Comparison of ENCODE assay signal across 17 cellular contexts in the genomic region with DNA sequence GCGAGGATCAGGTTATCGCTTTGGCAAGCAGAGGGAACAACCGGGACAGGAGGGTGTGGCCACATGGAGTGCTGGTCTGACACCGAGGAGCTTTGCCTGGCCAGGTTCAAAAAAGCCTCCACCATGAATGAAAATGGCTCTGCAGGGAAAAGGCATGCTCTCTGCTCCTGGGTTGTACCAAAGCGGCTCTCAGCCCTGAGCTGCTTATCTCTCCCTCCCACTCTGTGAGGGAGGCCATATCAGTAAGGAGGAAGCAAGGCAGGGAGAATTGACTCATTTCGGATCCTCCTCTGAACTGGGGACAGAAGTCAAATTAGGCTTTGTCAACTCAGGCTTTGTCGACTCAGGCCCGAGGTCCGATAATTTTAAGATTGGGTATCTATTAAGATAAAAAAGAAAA.
A peak's percentile ranks its signal among the peaks of the same experiment; 100 is the strongest.
DNase-seq lines count a peak whose midpoint lies in the region; ATAC-seq and TF ChIP-seq lines count a peak whose summit lies in the region.
"Had no signal": no experiment of that assay in that cellular context is flagged by ENCODE, and none has a peak within 500 bp of the region (broad histone marks: within the 10 kb centered on the region; RNA-seq: fewer than 3 reads in every experiment).

No MANE protein-coding gene starts in this region.

- no peak overlapping the region for H3K4me3 Mint-ChIP-seq in stimulated activated naive CD8-positive, alpha-beta T cell treated with anti-CD3 and anti-CD28 coated beads, Interleukin-15, Interleukin-2, amounts not matched to agents 100 ng/mL and 50 ng/mL, for 24 hours
- H3K4me3 Mint-ChIP-seq in activated T-helper 17 cell treated with anti-CD3 and anti-CD28 coated beads, Interleukin-2, amount 50 U/mL, for 72 hours = no peak overlapping the region
- H3K4me3 Mint-ChIP-seq: activated T-cell treated with anti-CD3 and anti-CD28 coated beads, Interleukin-2, amount 50 U/mL, for 4 hours; T-cell had no signal

- H3K4me3 ChIP-seq in fibroblast of pulmonary artery (replicated peaks; ENCODE audit: low read depth, low read length) = no peak overlapping the region
- H3K4me3 ChIP-seq: GM12878, pancreas, Peyer's patch had no signal

- no peaks in the 10 kb centered on the region for H3K27me3 Mint-ChIP-seq in stimulated activated naive CD8-positive, alpha-beta T cell treated with anti-CD3 and anti-CD28 coated beads, Interleukin-15, Interleukin-2, amounts not matched to agents 100 ng/mL and 50 ng/mL, for 24 hours
- H3K27me3 Mint-ChIP-seq in activated T-helper 17 cell treated with anti-CD3 and anti-CD28 coated beads, Interleukin-2, amount 50 U/mL, for 72 hours = peaks cover 4% of the 10 kb centered on the region
- H3K27me3 Mint-ChIP-seq: T-cell had no signal

- DNase-seq in stimulated activated naive CD8-positive, alpha-beta T cell treated with anti-CD3 and anti-CD28 coated beads, Interleukin-15, Interleukin-2, amounts not matched to agents 100 U/mL and 50 U/mL, for 24 hours = no peak
- peak; percentile 72 for DNase-seq in MV-4-11 (lab: John Stamatoyannopoulos, UW)
- peak; percentile 54 for DNase-seq in fibroblast of pulmonary artery (ENCODE audit: low read depth)
- no peak for DNase-seq in T-helper 1 cell
- DNase-seq: activated T-cell treated with anti-CD3 and anti-CD28 coated beads, Interleukin-2, amount 50 U/mL, for 4 hours; DMS79 treated with DMSO at 0.1 percent for 48 hours; islet precursor cell; NCI-H1105 treated with DMSO at 0.1 percent for 48 hours; NCI-H446 treated with DMSO at 0.1 percent for 48 hours; pancreas; Peyer's patch; T-cell had no signal

- no peak for ATAC-seq in stimulated activated naive CD8-positive, alpha-beta T cell treated with anti-CD3 and anti-CD28 coated beads, Interleukin-15, Interleukin-2, amounts not matched to agents 100 U/mL and 50 U/mL, for 24 hours
- ATAC-seq in HG03565 (IDR thresholded peaks at IDR 0.05; ENCODE audit: unreplicated experiment) (no peak), HG03025 (IDR thresholded peaks at IDR 0.05; ENCODE audit: low FRiP score, unreplicated experiment) (no peak)
- ATAC-seq in activated T-helper 17 cell treated with anti-CD3 and anti-CD28 coated beads, Interleukin-2, amount 50 U/mL, for 72 hours (replicated peaks) = no peak
- ATAC-seq: activated T-cell treated with anti-CD3 and anti-CD28 coated beads, Interleukin-2, amount 50 U/mL, for 4 hours had no signal

- peaks cover 11% of the 10 kb centered on the region for H3K36me3 Mint-ChIP-seq in stimulated activated naive CD8-positive, alpha-beta T cell treated with anti-CD3 and anti-CD28 coated beads, Interleukin-15, Interleukin-2, amounts not matched to agents 100 ng/mL and 50 ng/mL, for 24 hours (ENCODE audit: low read depth)
- H3K36me3 Mint-ChIP-seq in activated T-helper 17 cell treated with anti-CD3 and anti-CD28 coated beads, Interleukin-2, amount 50 U/mL, for 72 hours (ENCODE audit: low read depth) = no peaks in the 10 kb centered on the region

- peak overlapping the region; percentile 21 for H3K27ac Mint-ChIP-seq in stimulated activated naive CD8-positive, alpha-beta T cell treated with anti-CD3 and anti-CD28 coated beads, Interleukin-15, Interleukin-2, amounts not matched to agents 100 ng/mL and 50 ng/mL, for 24 hours
- H3K27ac Mint-ChIP-seq in activated T-helper 17 cell treated with anti-CD3 and anti-CD28 coated beads, Interleukin-2, amount 50 U/mL, for 72 hours = no peak overlapping the region

- peaks cover 79% of the 10 kb centered on the region for H3K4me1 Mint-ChIP-seq in stimulated activated naive CD8-positive, alpha-beta T cell treated with anti-CD3 and anti-CD28 coated beads, Interleukin-15, Interleukin-2, amounts not matched to agents 100 ng/mL and 50 ng/mL, for 24 hours (ENCODE audit: low read depth)
- H3K4me1 Mint-ChIP-seq in activated T-helper 17 cell treated with anti-CD3 and anti-CD28 coated beads, Interleukin-2, amount 50 U/mL, for 72 hours = peaks cover 11% of the 10 kb centered on the region

- no peak for TF ChIP-seq CTCF in fibroblast of pulmonary artery (IDR thresholded peaks at IDR 0.05; ENCODE audit: low read length, missing control alignments)

- no peaks in the 10 kb centered on the region for H3K9me3 Mint-ChIP-seq in stimulated activated naive CD8-positive, alpha-beta T cell treated with anti-CD3 and anti-CD28 coated beads, Interleukin-15, Interleukin-2, amounts not matched to agents 100 ng/mL and 50 ng/mL, for 24 hours
- H3K9me3 Mint-ChIP-seq in activated T-helper 17 cell treated with anti-CD3 and anti-CD28 coated beads, Interleukin-2, amount 50 U/mL, for 72 hours = no peaks in the 10 kb centered on the region
- H3K9me3 Mint-ChIP-seq: activated T-cell treated with anti-CD3 and anti-CD28 coated beads, Interleukin-2, amount 50 U/mL, for 4 hours; T-cell had no signal

Comparison
In these comparisons a context has a peak if more than half of its experiments do, and no peak if none do; other contexts are left out.
1. DNase-seq: peak in MV-4-11 (single experiment) and fibroblast of pulmonary artery (single experiment); none in stimulated activated naive CD8-positive, alpha-beta T cell treated with anti-CD3 and anti-CD28 coated beads, Interleukin-15, Interleukin-2, amounts not matched to agents 100 U/mL and 50 U/mL, for 24 hours (single experiment) and T-helper 1 cell (0 of 5).